8 cellular contexts compared by ENCODE assay signal in genomic region chr9:35115680-35116538, GRCh38. TPM values are rescaled to one million over a fixed set of nuclear protein-coding genes. Genes with fewer than 3 reads are reported as not detected.
DNase-seq lines count a peak whose midpoint lies in the region; ATAC-seq and TF ChIP-seq lines count a peak whose summit lies in the region.

Gene ATOSB, minus strand, starts transcription at chr9:35115862. Its CDS starts 7,588 bp downstream, at chr9:35108274.

- H3K27ac ChIP-seq in adipose tissue (ENCODE audit: low read depth, low read length): peak within 1 kb of the TSS; percentile 51

- no peak for TF ChIP-seq CTCF in GM12875 (IDR thresholded peaks at IDR 0.05; ENCODE audit: borderline replicate concordance, insufficient read depth, low read depth, low read length)
- no peak for TF ChIP-seq CTCF in type B pancreatic cell (conservative IDR thresholded peaks at IDR 0.05)

- peak; percentile 71 for ATAC-seq in HG02798 (IDR thresholded peaks at IDR 0.05; ENCODE audit: poor library complexity, unreplicated experiment)

- peaks cover 3% of the 10 kb centered on the region for H3K36me3 Mint-ChIP-seq in type B pancreatic cell

- H3K27me3 Mint-ChIP-seq in type B pancreatic cell: no peaks in the 10 kb centered on the region

- peaks cover 4% of the 10 kb centered on the region for H3K9me3 Mint-ChIP-seq in type B pancreatic cell

- H3K27ac Mint-ChIP-seq in type B pancreatic cell: peak within 1 kb of the TSS; percentile 97

- intact Hi-C loops in cardiac septum (cut with DNase I): loop anchor here (1.0 to 10.0 kb wide), 4 partner anchors 46 to 489 kb away; partner anchors contain the start of genes TESK1 and UNC13B

- H3K4me3 ChIP-seq in GM12875 (ENCODE audit: low read depth, low read length): peak within 1 kb of the TSS; percentile 67

- 0 to 1% (median 0%) methylated on average over 49 to 54 of the region's 54 CpGs for WGBS in adipose tissue, 3 donors

- DNase-seq in NCI-H1436 (lab: John Stamatoyannopoulos, UW): peak; percentile 89
- DNase-seq in T follicular helper cell (ENCODE audit: low read depth): peak; percentile 87
- peak; percentile 98 for DNase-seq in cardiac septum (ENCODE audit: low spot score)
- DNase-seq in pons (ENCODE audit: low spot score): peak; percentile 83
- DNase-seq in type B pancreatic cell (ENCODE audit: extremely low spot score, unreplicated experiment): peak; percentile 98

- H3K4me3 Mint-ChIP-seq in type B pancreatic cell: peak within 1 kb of the TSS; percentile 99

- H3K4me1 Mint-ChIP-seq in type B pancreatic cell (ENCODE audit: unreplicated experiment): peaks cover 25% of the 10 kb centered on the region

RNA-seq across cellular contexts. Expression of gene ATOSB, which starts in this region (rescaled TPM):
- polyA plus RNA-seq in adipose tissue: 10 to 100 TPM in 2 of 3 donors, 1 to 10 TPM in 1; 4.7 to 16.4 (median 15.5) TPM
- total RNA-seq in cardiac septum: 20.0 TPM
- 15.6 and 23.3 TPM in 2 replicates for total RNA-seq in type B pancreatic cell (ENCODE audit: low replicate concordance)

Comparison
In these comparisons a context has a peak if more than half of its experiments do, and no peak if none do; other contexts are left out.
1. Peak in every context shown above with its lines: DNase-seq, ATAC-seq, H3K4me3 ChIP-seq and H3K27ac ChIP-seq.